10 cellular contexts compared by ENCODE assay signal in the genomic region with DNA sequence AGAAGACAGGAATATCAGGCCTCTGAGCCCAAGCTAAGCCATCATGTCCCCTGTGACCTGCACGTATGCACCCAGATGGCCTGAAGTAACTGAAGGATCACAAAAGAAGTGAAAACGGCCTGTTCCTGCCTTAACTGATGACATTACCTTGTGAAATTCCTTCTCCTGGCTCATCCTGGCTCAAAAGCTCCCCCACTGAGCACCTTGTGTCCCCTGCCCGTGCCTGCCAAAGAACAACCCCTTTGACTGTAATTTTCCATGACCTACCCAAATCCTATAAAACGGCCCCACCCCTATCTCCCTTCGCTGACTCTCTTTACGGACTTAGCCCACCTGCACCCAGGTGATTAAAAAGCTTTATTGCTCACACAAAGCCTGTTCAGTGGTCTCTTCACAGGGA. TPM values are rescaled to one million over a fixed set of nuclear protein-coding genes. Genes with fewer than 3 reads are reported as not detected.
DNase-seq lines count a peak whose midpoint lies in the region; ATAC-seq, FAIRE-seq and TF ChIP-seq lines count a peak whose summit lies in the region.
"Not testable (repeated sequence)": the region's sequence is repeated elsewhere in the genome, so short reads cannot be mapped to it uniquely, and the experiment has no call there.
"Had no signal": no experiment of that assay in that cellular context is flagged by ENCODE, and none has a peak within 500 bp of the region (broad histone marks: within the 10 kb centered on the region; RNA-seq: fewer than 3 reads in every experiment).

No MANE protein-coding gene starts in this region.

- not testable (repeated sequence) for H3K4me1 Mint-ChIP-seq in GM23338

- H3K36me3 ChIP-seq in GM23338 (ENCODE audit: insufficient read depth); HUES6 (ENCODE audit: control insufficient read depth, insufficient read depth, low read length); esophagus squamous epithelium; kidney (ENCODE audit: control insufficient read depth in 1 of 2, insufficient read depth in 2 of 2, low read length in 2 of 2): not testable (repeated sequence)

- not testable (repeated sequence) for TF ChIP-seq POLR2A in esophagus squamous epithelium (IDR thresholded peaks at IDR 0.05)

- not testable (repeated sequence) for FAIRE-seq in kidney (lab: Jason Lieb, UNC)

- peaks cover 14% of the 10 kb centered on the region for H3K9me3 Mint-ChIP-seq in GM23338

- H3K27ac ChIP-seq in GM23338 (ENCODE audit: low read depth), result peak overlapping the region; percentile 78
- peak overlapping the region; percentile 49; the same call in 1 of the 2 replicates for H3K27ac ChIP-seq in HUES6 (ENCODE audit: low read depth, low read length)
- H3K27ac ChIP-seq in esophagus squamous epithelium, result peak overlapping the region; percentile 22 to 79 (median 49)
- H3K27ac ChIP-seq in kidney (ENCODE audit: low read depth in 2 of 2, low read length in 2 of 2), result not testable (repeated sequence)

- peak overlapping the region; percentile 27 for H3K9ac ChIP-seq in HUES6 (ENCODE audit: low read length)
- H3K9ac ChIP-seq in kidney (ENCODE audit: low read length in 2 of 2), result not testable (repeated sequence)

- DNase-seq in GM23338 (ENCODE audit: low spot score) (peak; percentile 54), cerebellar cortex (ENCODE audit: low spot score) (peak; percentile 54), kidney (peak; percentile 16), posterior vena cava (ENCODE audit: low spot score) (peak; percentile 18)
- DNase-seq in esophagus squamous epithelium (lab: John Stamatoyannopoulos, UW), result not testable (repeated sequence)

- H3K36me3 Mint-ChIP-seq in GM23338 (ENCODE audit: low read depth), result peaks cover 14% of the 10 kb centered on the region

- H3K4me3 ChIP-seq in GM23338; HUES6 (ENCODE audit: low read depth, low read length); esophagus squamous epithelium; kidney (ENCODE audit: low read length in 2 of 2): not testable (repeated sequence)

- H3K79me2 ChIP-seq in GM23338 (replicated peaks; ENCODE audit: insufficient read depth), result not testable (repeated sequence)

- H3F3A ChIP-seq in GM23338 (replicated peaks; ENCODE audit: low read depth), result not testable (repeated sequence)

- H3K9me3 ChIP-seq in HUES6 (ENCODE audit: control insufficient read depth, insufficient read depth, low read depth, low read length); esophagus squamous epithelium; kidney (ENCODE audit: control insufficient read depth in 1 of 2, low read length in 2 of 2): not testable (repeated sequence)

- peak overlapping the region; percentile 21 for H3K4me2 ChIP-seq in GM23338

- not testable (repeated sequence) for H3K4me3 Mint-ChIP-seq in GM23338

- WGBS in esophagus squamous epithelium, 2 donors, result 34 to 45% methylated on average over 6 of the region's 6 CpGs

- ATAC-seq in GM23338, result not testable (repeated sequence)

- H4K20me1 ChIP-seq in GM23338 (replicated peaks; ENCODE audit: insufficient read depth), result not testable (repeated sequence)

- not testable (repeated sequence) for H2AFZ ChIP-seq in GM23338

- intact Hi-C loops in esophagus squamous epithelium (cut with DNase I); kidney (cut with DNase I); posterior vena cava (cut with DNase I): not testable (repeated sequence)

- H3K9me2 ChIP-seq in GM23338 (ENCODE audit: insufficient read depth), result not testable (repeated sequence)

- not testable (repeated sequence) for H3K27me3 Mint-ChIP-seq in GM23338 (ENCODE audit: insufficient read depth, low read depth, poor library complexity)

- H3K4me1 ChIP-seq in GM23338 (ENCODE audit: insufficient read depth) (peaks cover 29% of the 10 kb centered on the region), HUES6 (ENCODE audit: control insufficient read depth, insufficient read depth, low read length) (peaks cover 22% of the 10 kb centered on the region), esophagus squamous epithelium (peaks cover 6 to 65% (median 26%) of the 10 kb centered on the region in 3 donors)
- H3K4me1 ChIP-seq in kidney (ENCODE audit: control insufficient read depth in 1 of 2, insufficient read depth in 1 of 2, low read depth in 1 of 2, low read length in 2 of 2), result not testable (repeated sequence)

- TF ChIP-seq CTCF in GM23338 (conservative IDR thresholded peaks at IDR 0.05; ENCODE audit: low read depth in 2 of 2); esophagus squamous epithelium (IDR thresholded peaks at IDR 0.05); kidney (IDR thresholded peaks at IDR 0.05; ENCODE audit: borderline replicate concordance, extremely low read depth, insufficient read depth): not testable (repeated sequence)

- not testable (repeated sequence) for H3K27me3 ChIP-seq in GM23338 (ENCODE audit: insufficient read depth); HUES6 (ENCODE audit: control insufficient read depth, insufficient read depth, low read length); esophagus squamous epithelium

- not testable (repeated sequence) for H3K27ac Mint-ChIP-seq in GM23338

RNA-seq across cellular contexts. Expression of gene CYP11A1, which starts 8.1 kb away (rescaled TPM):
- total RNA-seq in GM23338 (2014; rRNA removed; shearing (Covaris generic)), result 1.7 and 3.3 TPM in 2 replicates
- 1.2 and 1.9 TPM in 2 replicates for polyA plus RNA-seq in GM23338 (2016; fragmentation: Nextera tagmentation; extraction: Ambion mirVana)
- total RNA-seq in esophagus squamous epithelium, result 10 to 100 TPM in 2 of 4 donors, 1 to 10 TPM in 2; 1.3 to 17.0 (median 9.5) TPM
- total RNA-seq in kidney, result 0.13 TPM
- polyA plus RNA-seq in kidney (ENCODE audit: insufficient read depth, low read depth, low replicate concordance), result 2.7 TPM
- 1 to 10 TPM in 1 of 2 donors, under 1 TPM in 1; 0.71 to 1.2 TPM for total RNA-seq in posterior vena cava
- total RNA-seq: Caco-2; CD4-positive, alpha-beta T cell; HT-29 had no signal
- polyA plus RNA-seq: IgD-negative memory B cell had no signal
